Comparison of ENCODE assay signal across 13 cellular contexts in the genomic region with DNA sequence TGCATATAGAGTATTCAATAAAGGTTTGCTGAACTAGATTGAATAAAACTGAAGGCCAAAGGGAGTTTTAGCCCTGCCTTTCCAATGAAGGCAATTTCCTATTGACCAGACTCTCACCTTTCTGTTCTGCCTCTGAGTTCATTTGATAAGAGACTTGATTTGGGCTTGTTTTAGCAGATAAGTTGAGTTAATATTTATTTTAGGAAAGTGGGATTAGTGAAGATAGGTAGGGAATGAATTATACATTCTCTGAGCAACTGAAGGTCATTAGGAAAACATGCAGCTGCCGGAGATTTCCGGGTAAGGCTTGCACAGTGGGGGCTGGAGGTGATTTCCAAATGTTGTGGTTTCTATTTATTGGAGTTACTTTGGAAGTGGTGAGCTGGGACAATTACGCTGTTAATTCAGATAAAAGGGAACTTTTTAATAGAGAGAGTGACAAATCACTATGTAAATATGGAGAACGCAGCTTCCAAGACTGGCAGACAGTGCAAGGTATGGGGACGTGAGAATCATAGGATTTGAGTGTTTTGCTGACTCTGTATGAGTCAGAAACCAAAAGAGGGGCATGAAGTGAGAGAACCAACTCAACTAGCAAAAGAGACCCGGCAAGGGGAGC.
DNase-seq lines count a peak whose midpoint lies in the region; ATAC-seq and TF ChIP-seq lines count a peak whose summit lies in the region.
"Had no signal": no experiment of that assay in that cellular context is flagged by ENCODE, and none has a peak within 500 bp of the region (broad histone marks: within the 10 kb centered on the region; RNA-seq: fewer than 3 reads in every experiment).

No MANE protein-coding gene starts in this region.

- H3K36me3 ChIP-seq in RWPE2 (ENCODE audit: low read depth) (no peaks in the 10 kb centered on the region), stomach (no peaks in the 10 kb centered on the region), gastroesophageal sphincter (no peaks in the 10 kb centered on the region)
- H3K36me3 ChIP-seq: heart right ventricle, suprapubic skin had no signal

- WGBS in stomach, 5 donors = 20 to 50% (median 30%) methylated on average over 6 of the region's 6 CpGs
- 39 to 52% methylated on average over 3 to 6 of the region's 6 CpGs for WGBS in gastroesophageal sphincter (ENCODE audit: low coverage in 1 of 2), 2 donors

- DNase-seq in HT-29 (ENCODE audit: low spot score) = peak; percentile 80
- DNase-seq in RWPE2 (ENCODE audit: low spot score) = no peak
- peak; percentile 37 for DNase-seq in glomerular endothelial cell (ENCODE audit: extremely low read depth, low read depth, low spot score)
- peak; percentile 38 for DNase-seq in stomach
- DNase-seq in activated CD4-positive, CD25-positive, alpha-beta regulatory T cell (lab: John Stamatoyannopoulos, UW) = no peak
- DNase-seq in NCI-H524 treated with DMSO at 0.1 percent for 48 hours (lab: John Stamatoyannopoulos, UW) = no peak
- DNase-seq: activated CD4-positive, alpha-beta T cell treated with anti-CD3 and anti-CD28 coated beads for 36 hours; activated T-cell treated with anti-CD3 and anti-CD28 coated beads, Interleukin-2, amount 50 U/mL, for 4 hours; heart right ventricle; natural killer cell; NCI-H1930 had no signal

- H3K27me3 ChIP-seq in RWPE2 (ENCODE audit: insufficient read depth, poor library complexity, severe bottlenecking) = no peaks in the 10 kb centered on the region
- no peaks in the 10 kb centered on the region for H3K27me3 ChIP-seq in stomach
- no peaks in the 10 kb centered on the region for H3K27me3 ChIP-seq in gastroesophageal sphincter
- H3K27me3 ChIP-seq: heart right ventricle, suprapubic skin had no signal

- H3K4me3 ChIP-seq in RWPE2 (ENCODE audit: severe bottlenecking) (no peak overlapping the region), stomach (no peak overlapping the region), gastroesophageal sphincter (no peak overlapping the region)
- H3K4me3 ChIP-seq: heart right ventricle, suprapubic skin had no signal

- ATAC-seq in RWPE2 (ENCODE audit: low read depth) (peak; percentile 78), gastroesophageal sphincter (no peak)
- ATAC-seq: activated CD4-positive, alpha-beta T cell treated with anti-CD3 and anti-CD28 coated beads for 36 hours; activated T-cell treated with anti-CD3 and anti-CD28 coated beads, Interleukin-2, amount 50 U/mL, for 4 hours; heart right ventricle; natural killer cell had no signal

- intact Hi-C loops in stomach (cut with DNase I; ENCODE audit: low total_unique reads) = no loop called here

- H3K27ac ChIP-seq in RWPE2 (ENCODE audit: poor library complexity, severe bottlenecking) = peak overlapping the region; percentile 33
- H3K27ac ChIP-seq in stomach = peak overlapping the region in 2 of 5 donors; percentile 35 to 50
- no peak overlapping the region for H3K27ac ChIP-seq in gastroesophageal sphincter
- H3K27ac ChIP-seq: heart right ventricle, suprapubic skin had no signal

- H3K9me3 ChIP-seq in RWPE2 (ENCODE audit: severe bottlenecking) = no peaks in the 10 kb centered on the region
- H3K9me3 ChIP-seq in stomach = no peaks in the 10 kb centered on the region
- no peaks in the 10 kb centered on the region for H3K9me3 ChIP-seq in gastroesophageal sphincter
- H3K9me3 ChIP-seq: heart right ventricle, suprapubic skin had no signal

- TF ChIP-seq EP300 in stomach (IDR thresholded peaks at IDR 0.05) = no peak
- TF ChIP-seq EP300 in gastroesophageal sphincter (IDR thresholded peaks at IDR 0.05) = no peak

- peaks cover 29% of the 10 kb centered on the region for H3K4me1 ChIP-seq in RWPE2 (ENCODE audit: insufficient read depth, poor library complexity, severe bottlenecking)
- peaks cover 14 to 37% (median 21%) of the 10 kb centered on the region in 4 donors for H3K4me1 ChIP-seq in stomach
- H3K4me1 ChIP-seq in gastroesophageal sphincter = no peaks in the 10 kb centered on the region

- TF ChIP-seq CTCF in RWPE2 (IDR thresholded peaks at IDR 0.05; ENCODE audit: poor library complexity, severe bottlenecking) (no peak), stomach (IDR thresholded peaks at IDR 0.05) (no peak), gastroesophageal sphincter (IDR thresholded peaks at IDR 0.05) (no peak)

- TF ChIP-seq POLR2A in stomach (IDR thresholded peaks at IDR 0.05) (no peak), gastroesophageal sphincter (IDR thresholded peaks at IDR 0.05) (no peak)

Comparison
In these comparisons a context has a peak if more than half of its experiments do, and no peak if none do; other contexts are left out.
1. DNase-seq: peak in HT-29 (single experiment), glomerular endothelial cell (single experiment) and stomach (single experiment); none in RWPE2 (single experiment), activated CD4-positive, CD25-positive, alpha-beta regulatory T cell (0 of 4) and NCI-H524 treated with DMSO at 0.1 percent for 48 hours (single experiment).